1 cellular context compared by ENCODE assay signal in the genomic region with DNA sequence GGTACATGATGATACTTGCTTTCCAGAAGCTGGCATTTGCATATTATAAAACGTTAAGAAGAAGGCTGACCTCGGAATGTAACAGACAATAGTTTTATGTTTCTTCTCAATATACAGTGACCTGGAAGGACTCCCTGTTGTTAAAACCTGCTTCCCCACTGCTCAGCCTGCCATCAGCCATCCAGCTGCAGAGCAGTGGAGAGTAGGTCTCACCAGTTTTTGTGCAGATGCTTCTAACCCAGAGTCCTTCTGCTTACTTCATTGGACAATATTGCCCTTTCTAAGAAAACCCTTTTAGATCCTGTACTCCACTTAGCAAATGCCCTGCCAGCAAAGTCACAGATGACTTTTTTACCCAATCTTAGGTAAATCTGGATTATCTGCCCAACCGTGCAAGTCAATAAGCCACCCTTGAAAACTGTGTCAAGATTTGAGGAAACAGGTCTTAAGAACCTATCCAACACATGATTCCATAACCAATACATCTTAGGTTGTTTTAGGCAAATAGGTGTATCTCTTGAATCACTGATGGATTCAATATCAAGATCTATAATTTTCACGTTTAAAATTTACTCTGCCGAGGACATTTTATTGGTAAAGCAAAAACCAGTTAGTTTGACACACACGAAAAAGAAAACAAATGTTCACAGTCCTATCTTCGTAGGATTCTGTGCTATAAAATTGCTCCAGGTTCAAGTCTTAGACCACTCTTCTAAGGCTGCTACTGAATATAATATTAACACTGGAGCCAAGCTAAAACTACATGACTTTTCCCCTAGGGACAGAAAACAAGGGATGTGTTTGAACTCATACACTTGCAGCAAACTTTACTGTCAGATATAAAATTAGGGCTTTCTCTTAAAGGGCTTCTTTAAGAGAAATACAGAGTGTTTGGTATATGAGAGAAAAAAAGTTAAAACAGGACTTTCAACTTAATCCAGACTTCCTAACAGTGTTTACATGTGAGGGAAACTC.
TF ChIP-seq lines count a peak whose summit lies in the region.

No MANE protein-coding gene starts in this region.

TF ChIP-seq in SK-N-SH treated with all-trans-retinoic acid at 6 μM for 48 hours, 23 proteins besides CTCF, POLR2A, EP300 and RAD21 (continued from another document):
- no peak for TF ChIP-seq ARNTL (CRISPR knock-in tag; IDR thresholded peaks at IDR 0.05; ENCODE audit: borderline replicate concordance, low read depth)
- no peak for TF ChIP-seq ZFP30 (CRISPR knock-in tag; IDR thresholded peaks at IDR 0.05)
- no peak for TF ChIP-seq BACH2 (CRISPR knock-in tag; IDR thresholded peaks at IDR 0.05; ENCODE audit: borderline replicate concordance)
TF ChIP-seq in SK-N-SH treated with all-trans-retinoic acid at 6 μM for 48 hours: peak in this region for 2.
